In genomic region chr1:100683448-100684349, GRCh38 we compare ENCODE assay signal across 16 cellular contexts. TPM values are rescaled to one million over a fixed set of nuclear protein-coding genes. Genes with fewer than 3 reads are reported as not detected.
DNase-seq lines count a peak whose midpoint lies in the region; ATAC-seq and TF ChIP-seq lines count a peak whose summit lies in the region.
"Had no signal": no experiment of that assay in that cellular context is flagged by ENCODE, and none has a peak within 500 bp of the region (broad histone marks: within the 10 kb centered on the region; RNA-seq: fewer than 3 reads in every experiment).

No MANE protein-coding gene starts in this region.

- ATAC-seq in GM18502 (IDR thresholded peaks at IDR 0.05; ENCODE audit: poor library complexity, unreplicated experiment) (peak; percentile 74), Right ventricle myocardium inferior (no peak), GM21717 (IDR thresholded peaks at IDR 0.05; ENCODE audit: unreplicated experiment) (no peak)
- ATAC-seq: T-cell had no signal

- peak overlapping the region; percentile 10 for H3K27ac Mint-ChIP-seq in endodermal cell
- H3K27ac Mint-ChIP-seq: T-cell had no signal

- no peaks in the 10 kb centered on the region for H3K36me3 ChIP-seq in endodermal cell (ENCODE audit: control insufficient read depth, insufficient read depth, low read length)

- H3K4me3 ChIP-seq in endodermal cell (ENCODE audit: low read length) (no peak overlapping the region), foreskin fibroblast (ENCODE audit: low read depth in 1 of 2, low read length in 2 of 2) (no peak overlapping the region)

- H3K9me3 ChIP-seq in endodermal cell (ENCODE audit: control insufficient read depth, low read length): peaks cover 16% of the 10 kb centered on the region

- peaks cover 8% of the 10 kb centered on the region for H3K9me3 Mint-ChIP-seq in endodermal cell

- no peak for TF ChIP-seq CTCF in endodermal cell (conservative IDR thresholded peaks at IDR 0.05)
- TF ChIP-seq CTCF in foreskin fibroblast (IDR thresholded peaks at IDR 0.05; ENCODE audit: low read depth, low read length): no peak

- no peak overlapping the region for H3K27ac ChIP-seq in endodermal cell (ENCODE audit: low read depth, low read length)

- DNase-seq in MV-4-11 (lab: John Stamatoyannopoulos, UW) (peak; percentile 42), endodermal cell (no peak), T-helper 2 cell (no peak), Right ventricle myocardium inferior (ENCODE audit: missing footprints) (no peak), foreskin fibroblast (no peak)
- DNase-seq: C1 segment of cervical spinal cord; COR-L47; IMR-90; NCI-H1048; NCI-H2227 treated with DMSO at 0.1 percent for 48 hours; NCI-H526 treated with DMSO at 0.1 percent for 48 hours; NK-92 treated with Interleukin-12 subunit alpha and Interleukin-12 subunit beta, amount 100 ng/mL, for 24 hours; T-cell had no signal

- no peak overlapping the region for H3K9ac ChIP-seq in endodermal cell (ENCODE audit: extremely low read depth, low read length, poor library complexity, severe bottlenecking)

- H3K27me3 ChIP-seq in endodermal cell (ENCODE audit: control insufficient read depth, insufficient read depth, low read length, poor library complexity, severe bottlenecking): no peaks in the 10 kb centered on the region

- peaks cover 4% of the 10 kb centered on the region for H3K27me3 Mint-ChIP-seq in endodermal cell (ENCODE audit: insufficient read depth)

- 94 to 100% methylated on average over 2 of the region's 2 CpGs for WGBS in endodermal cell (ENCODE audit: insufficient coverage in 1 of 2, insufficient read length in 1 of 2), 2 experiments

- no peaks in the 10 kb centered on the region for H3K36me3 Mint-ChIP-seq in endodermal cell (ENCODE audit: low read depth)
- H3K36me3 Mint-ChIP-seq: T-cell had no signal

- intact Hi-C loops in Right ventricle myocardium inferior (cut with DNase I): no loop called here

- H3K4me1 ChIP-seq in endodermal cell (ENCODE audit: control insufficient read depth, insufficient read depth, low read length): no peaks in the 10 kb centered on the region

- H3K4me1 Mint-ChIP-seq in endodermal cell: no peaks in the 10 kb centered on the region
- H3K4me1 Mint-ChIP-seq: T-cell had no signal

- H3K4me3 Mint-ChIP-seq in endodermal cell: no peak overlapping the region
- H3K4me3 Mint-ChIP-seq: T-cell had no signal

RNA-seq across cellular contexts. Expression of gene VCAM1, which starts 35.8 kb away (rescaled TPM):
- 1 to 10 TPM; 1.4 to 1.7 TPM for total RNA-seq in endodermal cell
- 10.9 TPM for polyA plus RNA-seq in endodermal cell (2013, experiment 1 of 2)
- 7.2 TPM for polyA plus RNA-seq in endodermal cell (2013, experiment 2 of 2)
- 3.5 TPM for total RNA-seq in Right ventricle myocardium inferior
- total RNA-seq: HT-29 had no signal
